1 cellular context compared by ENCODE assay signal in the genomic region with DNA sequence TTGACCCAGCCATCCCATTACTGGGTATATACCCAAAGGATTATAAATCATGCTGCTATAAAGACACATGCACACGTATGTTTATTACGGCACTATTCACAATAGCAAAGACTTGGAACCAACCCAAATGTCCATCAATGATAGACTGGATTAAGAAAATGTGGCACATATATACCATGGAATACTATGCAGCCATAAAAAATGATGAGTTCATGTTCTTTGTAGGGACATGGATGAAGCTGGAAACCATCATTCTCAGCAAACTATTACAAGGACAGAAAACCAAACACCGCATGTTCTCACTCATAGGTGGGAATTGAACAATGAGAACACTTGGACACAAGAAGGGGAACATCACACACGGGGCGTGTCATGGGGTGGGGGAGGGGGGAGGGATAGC.
TF ChIP-seq lines count a peak whose summit lies in the region.
"Not testable (repeated sequence)": the region's sequence is repeated elsewhere in the genome, so short reads cannot be mapped to it uniquely, and the experiment has no call there.

No MANE protein-coding gene starts in this region.

- not testable (repeated sequence) for H3K27ac ChIP-seq in HEK293 (ENCODE audit: extremely low read depth, low read depth, low read length)

- not testable (repeated sequence) for H3K36me3 ChIP-seq in HEK293 (ENCODE audit: control insufficient read depth in 2 of 2, insufficient read depth in 1 of 2, low read length in 2 of 2)

- not testable (repeated sequence) for H3K4me3 ChIP-seq in HEK293 (ENCODE audit: low read depth, low read length)

- not testable (repeated sequence) for TF ChIP-seq CTCF in HEK293 (tag by site-specific recombination; IDR thresholded peaks at IDR 0.05)

- POLR2A ChIA-PET in HEK293 (lab: Yijun Ruan, JAX) = not testable (repeated sequence)

- CTCF ChIA-PET in HEK293 (lab: Yijun Ruan, JAX) = interaction anchor here (0.8 kb wide), 1 partner anchor 22 kb away, joined by 4 read pairs; no protein-coding TSS in a partner anchor

- not testable (repeated sequence) for H3K4me1 ChIP-seq in HEK293 (ENCODE audit: control insufficient read depth, insufficient read depth, low read length)

- not testable (repeated sequence) for H3K9me3 ChIP-seq in HEK293 (ENCODE audit: control insufficient read depth, insufficient read depth, low read depth, low read length)

TF ChIP-seq in HEK293, 187 proteins besides CTCF, POLR2A, EP300 and RAD21:
- TF ChIP-seq, protein P1, sequence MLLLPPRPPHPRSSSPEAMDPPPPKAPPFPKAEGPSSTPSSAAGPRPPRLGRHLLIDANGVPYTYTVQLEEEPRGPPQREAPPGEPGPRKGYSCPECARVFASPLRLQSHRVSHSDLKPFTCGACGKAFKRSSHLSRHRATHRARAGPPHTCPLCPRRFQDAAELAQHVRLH (tag by site-specific recombination; IDR thresholded peaks at IDR 0.05) = 0 out of 2 replicates have a peak, but pooled peaks have one; percentile 19
- peak; percentile 92 for TF ChIP-seq ZNF146 (tag by site-specific recombination; IDR thresholded peaks at IDR 0.05)
- TF ChIP-seq, protein P2, sequence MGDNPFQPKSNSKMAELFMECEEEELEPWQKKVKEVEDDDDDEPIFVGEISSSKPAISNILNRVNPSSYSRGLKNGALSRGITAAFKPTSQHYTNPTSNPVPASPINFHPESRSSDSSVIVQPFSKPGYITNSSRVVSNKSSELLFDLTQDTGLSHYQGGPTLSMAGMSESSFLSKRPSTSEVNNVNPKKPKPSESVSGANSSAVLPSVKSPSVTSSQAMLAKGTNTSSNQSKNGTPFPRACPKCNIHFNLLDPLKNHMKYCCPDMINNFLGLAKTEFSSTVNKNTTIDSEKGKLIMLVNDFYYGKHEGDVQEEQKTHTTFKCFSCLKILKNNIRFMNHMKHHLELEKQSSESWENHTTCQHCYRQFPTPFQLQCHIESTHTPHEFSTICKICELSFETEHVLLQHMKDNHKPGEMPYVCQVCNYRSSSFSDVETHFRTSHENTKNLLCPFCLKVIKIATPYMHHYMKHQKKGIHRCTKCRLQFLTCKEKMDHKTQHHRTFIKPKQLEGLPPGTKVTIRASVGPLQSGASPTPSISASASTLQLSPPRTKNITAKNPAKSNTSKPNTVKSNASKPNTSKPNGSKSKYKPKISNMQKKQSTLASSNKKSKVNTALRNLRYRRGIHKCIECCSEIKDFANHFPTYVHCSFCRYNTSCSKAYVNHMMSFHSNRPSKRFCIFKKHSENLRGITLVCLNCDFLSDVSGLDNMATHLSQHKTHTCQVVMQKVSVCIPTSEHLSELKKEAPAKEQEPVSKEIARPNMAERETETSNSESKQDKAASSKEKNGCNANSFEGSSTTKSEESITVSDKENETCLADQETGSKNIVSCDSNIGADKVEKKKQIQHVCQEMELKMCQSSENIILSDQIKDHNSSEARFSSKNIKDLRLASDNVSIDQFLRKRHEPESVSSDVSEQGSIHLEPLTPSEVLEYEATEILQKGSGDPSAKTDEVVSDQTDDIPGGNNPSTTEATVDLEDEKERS (tag by site-specific recombination; IDR thresholded peaks at IDR 0.05) = peak; percentile 64; the same call in 1 of the 2 replicates
